Comparison of ENCODE assay signal across 7 cellular contexts in genomic region chr11:46916669-46917108, GRCh38. TPM values are rescaled to one million over a fixed set of nuclear protein-coding genes. Genes with fewer than 3 reads are reported as not detected.
DNase-seq lines count a peak whose midpoint lies in the region; ATAC-seq, FAIRE-seq and TF ChIP-seq lines count a peak whose summit lies in the region.

No MANE protein-coding gene starts in this region.

- H3K4me1 ChIP-seq in ovary (ENCODE audit: insufficient read depth), result no peaks in the 10 kb centered on the region

- peak overlapping the region; percentile 77 for H3K4me3 ChIP-seq in ovary

- H3K4me3 Mint-ChIP-seq in activated naive CD8-positive, alpha-beta T cell, result peak overlapping the region; percentile 88
- H3K4me3 Mint-ChIP-seq in glutamatergic neuron (ENCODE audit: unreplicated experiment), result peak overlapping the region; percentile 92

- TF ChIP-seq POLR2A in ovary (IDR thresholded peaks at IDR 0.05), result no peak

- intact Hi-C loops in ovary (cut with DNase I), result no loop called here

- H3K9me3 ChIP-seq in ovary, result no peaks in the 10 kb centered on the region

- H3K27me3 ChIP-seq in ovary, result no peaks in the 10 kb centered on the region

- no peaks in the 10 kb centered on the region for H3K9me3 Mint-ChIP-seq in activated naive CD8-positive, alpha-beta T cell (ENCODE audit: low read depth)
- peaks cover 5% of the 10 kb centered on the region for H3K9me3 Mint-ChIP-seq in glutamatergic neuron (ENCODE audit: unreplicated experiment)

- peak; percentile 92 for FAIRE-seq in G401.6 (lab: Jason Lieb, UNC)

- H3K36me3 Mint-ChIP-seq in activated naive CD8-positive, alpha-beta T cell, result no peaks in the 10 kb centered on the region
- H3K36me3 Mint-ChIP-seq in glutamatergic neuron (ENCODE audit: unreplicated experiment), result peaks cover 6% of the 10 kb centered on the region

- WGBS in ovary, 3 donors, result 0% methylated on average over 16 of the region's 16 CpGs

- peaks cover 29% of the 10 kb centered on the region for H3K27me3 Mint-ChIP-seq in activated naive CD8-positive, alpha-beta T cell
- peaks cover 17% of the 10 kb centered on the region for H3K27me3 Mint-ChIP-seq in glutamatergic neuron (ENCODE audit: unreplicated experiment)

- peaks cover 24% of the 10 kb centered on the region for H3K4me1 Mint-ChIP-seq in activated naive CD8-positive, alpha-beta T cell (ENCODE audit: low read depth)
- H3K4me1 Mint-ChIP-seq in glutamatergic neuron (ENCODE audit: low read depth, unreplicated experiment), result peaks cover 25% of the 10 kb centered on the region

- peak; percentile 76 for DNase-seq in LHCN-M2 (ENCODE audit: low read depth)
- peak; percentile 52 for DNase-seq in glutamatergic neuron
- DNase-seq in ovary, result peak; percentile 60 to 74 (median 66)
- DNase-seq in NCI-H1048 (lab: John Stamatoyannopoulos, UW), result no peak

- no peak overlapping the region for H3K27ac Mint-ChIP-seq in activated naive CD8-positive, alpha-beta T cell
- no peak overlapping the region for H3K27ac Mint-ChIP-seq in glutamatergic neuron (ENCODE audit: unreplicated experiment)

- H3K27ac ChIP-seq in ovary, result peak overlapping the region; percentile 23 to 56

- no peak for ATAC-seq in GM18868 (IDR thresholded peaks at IDR 0.05; ENCODE audit: unreplicated experiment)

- no peak for TF ChIP-seq EP300 in ovary (IDR thresholded peaks at IDR 0.05)

- no peak for TF ChIP-seq CTCF in glutamatergic neuron (IDR thresholded peaks at IDR 0.05; ENCODE audit: partially characterized antibody, unreplicated experiment)
- no peak for TF ChIP-seq CTCF in ovary (IDR thresholded peaks at IDR 0.05)

- H3K36me3 ChIP-seq in ovary, result no peaks in the 10 kb centered on the region

RNA-seq across cellular contexts. Expression of gene LRP4, which starts 1.7 kb away (rescaled TPM):
- total RNA-seq in LHCN-M2 (2014; rRNA removed) (1.3 and 1.4 TPM in 2 replicates), glutamatergic neuron (ENCODE audit: unreplicated experiment) (25.0 TPM), ovary (10 to 100 TPM in 4 of 7 donors, 1 to 10 TPM in 3; 4.4 to 20.6 (median 11.6) TPM)
- polyA plus RNA-seq in LHCN-M2 (2012), result 0.97 TPM
- 10 to 100 TPM in 1 of 2 donors, 1 to 10 TPM in 1; 5.4 to 16.2 TPM for polyA plus RNA-seq in ovary

RNA-seq across cellular contexts. Expression of gene CSTPP1, which starts 19.9 kb away (rescaled TPM):
- 20.7 and 25.2 TPM in 2 replicates for total RNA-seq in LHCN-M2 (2014; rRNA removed)
- polyA plus RNA-seq in LHCN-M2 (2012), result 31.7 TPM
- total RNA-seq in glutamatergic neuron (ENCODE audit: unreplicated experiment), result 35.5 TPM
- total RNA-seq in ovary, result 10 to 100 TPM; 20.3 to 42.6 (median 25.6) TPM
- polyA plus RNA-seq in ovary, result 10 to 100 TPM; 20.6 to 25.8 TPM
